ENCODE assay signal across 8 cellular contexts in genomic region chr6:34656378-34657036, GRCh38. TPM values are rescaled to one million over a fixed set of nuclear protein-coding genes. Genes with fewer than 3 reads are reported as not detected.
DNase-seq lines count a peak whose midpoint lies in the region; ATAC-seq and TF ChIP-seq lines count a peak whose summit lies in the region.

No MANE protein-coding gene starts in this region.

- H3K4me1 ChIP-seq in transverse colon = peaks cover 24 to 40% (median 30%) of the 10 kb centered on the region in 4 donors

- DNase-seq in NCI-H1694 (lab: John Stamatoyannopoulos, UW) (peak; percentile 6), NCI-H1694 treated with DMSO at 0.1 percent for 48 hours (lab: John Stamatoyannopoulos, UW) (no peak), KG1 (lab: John Stamatoyannopoulos, UW) (peak; percentile 51), SHP77 (lab: John Stamatoyannopoulos, UW) (peak; percentile 73 to 88), cerebellar cortex (ENCODE audit: low spot score) (peak; percentile 62), medulla oblongata (ENCODE audit: extremely low spot score) (peak; percentile 65), transverse colon (peak; percentile 69)

- in situ Hi-C loops in transverse colon (cut with MboI; ENCODE audit: low pct_ligation_motif_present in 1 of 4, low pct_unique_long_range_greater_than_20kb in 1 of 4, low sequenced_read_pairs in 3 of 4) = no loop called here

- peak; percentile 85 for ATAC-seq in GM21717 (IDR thresholded peaks at IDR 0.05; ENCODE audit: unreplicated experiment)

- no peaks in the 10 kb centered on the region for H3K9me3 ChIP-seq in transverse colon

- TF ChIP-seq CTCF in transverse colon (IDR thresholded peaks at IDR 0.05) = no peak

- 8 to 9% methylated on average over 5 of the region's 5 CpGs for WGBS in transverse colon (ENCODE audit: low coverage in 1 of 2), 2 donors

- no peaks in the 10 kb centered on the region for H3K27me3 ChIP-seq in transverse colon

- TF ChIP-seq POLR2A in transverse colon (IDR thresholded peaks at IDR 0.05) = no peak

- H3K36me3 ChIP-seq in transverse colon = no peaks in the 10 kb centered on the region

- peak overlapping the region; percentile 81 to 95 (median 90) for H3K27ac ChIP-seq in transverse colon

- intact Hi-C loops in transverse colon (cut with DNase I; ENCODE audit: low total_unique reads) = no loop called here

- no peak for TF ChIP-seq EP300 in transverse colon (IDR thresholded peaks at IDR 0.05; ENCODE audit: low read depth)

- peak overlapping the region in 2 of 4 donors; percentile 26 to 43 for H3K4me3 ChIP-seq in transverse colon

RNA-seq across cellular contexts. Expression of gene ILRUN, which starts 40.1 kb away (rescaled TPM):
- total RNA-seq in transverse colon = 10 to 100 TPM; 34.8 to 81.0 (median 52.9) TPM
